In the genomic region with DNA sequence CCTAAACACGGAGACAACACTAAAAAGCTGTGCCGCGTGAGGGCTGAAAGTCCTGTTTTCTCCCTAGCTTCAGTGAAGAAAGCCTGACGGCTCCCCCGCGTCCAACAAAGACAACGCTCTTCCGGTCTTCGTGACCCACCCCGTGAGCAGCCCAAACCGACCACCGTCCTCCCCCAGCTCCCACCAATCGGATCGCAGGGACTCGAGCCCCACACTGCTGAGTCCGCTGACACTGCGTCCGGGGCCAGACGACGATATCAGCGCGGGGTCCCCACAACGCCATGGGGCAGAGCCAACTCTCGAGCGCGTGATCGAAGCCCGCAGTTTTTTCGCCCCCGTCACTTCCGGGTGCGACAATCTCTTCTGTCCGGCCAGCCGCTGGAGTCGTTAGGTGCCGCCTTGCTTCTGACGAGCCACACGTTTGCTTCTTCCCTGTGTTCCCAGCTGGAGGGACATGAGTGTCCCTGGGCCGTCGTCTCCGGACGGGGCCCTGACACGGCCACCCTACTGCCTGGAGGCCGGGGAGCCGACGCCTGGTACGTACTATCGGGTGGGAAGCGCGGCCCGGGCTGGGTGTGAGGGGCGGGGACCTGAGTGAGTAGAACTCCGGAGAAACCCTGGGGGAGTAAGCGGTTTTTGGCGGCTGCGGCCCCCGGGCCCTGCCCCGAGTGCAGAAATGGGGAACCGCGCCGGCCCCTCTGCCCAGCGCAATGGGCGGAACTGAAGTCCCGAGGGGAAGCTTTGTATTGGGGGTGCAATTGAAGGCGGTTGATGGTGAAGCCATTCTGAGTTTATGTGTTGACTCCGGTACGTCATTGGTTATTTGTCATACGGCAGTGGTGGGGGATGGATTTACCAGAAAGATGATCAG, we compare ENCODE assay signal across 8 cellular contexts. TPM values are rescaled to one million over a fixed set of nuclear protein-coding genes. Genes with fewer than 3 reads are reported as not detected.
A peak's percentile ranks its signal among the peaks of the same experiment; 100 is the strongest.
DNase-seq lines count a peak whose midpoint lies in the region; FAIRE-seq and TF ChIP-seq lines count a peak whose summit lies in the region.

A gene with protein sequence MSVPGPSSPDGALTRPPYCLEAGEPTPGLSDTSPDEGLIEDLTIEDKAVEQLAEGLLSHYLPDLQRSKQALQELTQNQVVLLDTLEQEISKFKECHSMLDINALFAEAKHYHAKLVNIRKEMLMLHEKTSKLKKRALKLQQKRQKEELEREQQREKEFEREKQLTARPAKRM (plus strand): TSS at position 390 of the 871 bp plus-strand sequence. CDS start 65 bp downstream, at position 455.

- peaks cover 5% of the 10 kb centered on the region; the same call in 1 of the 2 replicates for H3K79me2 ChIP-seq in H9 (ENCODE audit: insufficient read depth, low read length)

- FAIRE-seq in frontal cortex (lab: Jason Lieb, UNC) = no peak

- H3K18ac ChIP-seq in H9 (ENCODE audit: insufficient read length, low read depth, low read length) (peak within 1 kb of the TSS; percentile 100), neuronal stem cell (ENCODE audit: low read length) (peak within 1 kb of the TSS; percentile 97)

- H2AFZ ChIP-seq in H9 (ENCODE audit: low read length) (no peak within 1 kb of the TSS), neuronal stem cell (ENCODE audit: low read length) (peak within 1 kb of the TSS; percentile 93)

- H3T11ph ChIP-seq in H9 (ENCODE audit: low read length) = peak within 1 kb of the TSS; percentile 97

- H2BK5ac ChIP-seq in H9 (ENCODE audit: insufficient read length, low read length) (peak within 1 kb of the TSS; percentile 98), neuronal stem cell (ENCODE audit: low read length) (no peak within 1 kb of the TSS)

- H4K8ac ChIP-seq in H9 (replicated peaks; ENCODE audit: insufficient read length, low read depth, low read length) (peak within 1 kb of the TSS; percentile 96), neuronal stem cell (ENCODE audit: low read depth, low read length) (no peak within 1 kb of the TSS)

- H3K14ac ChIP-seq in H9 (ENCODE audit: insufficient read depth, low read length) = peak within 1 kb of the TSS; percentile 100
- H3K14ac ChIP-seq in neuronal stem cell (ENCODE audit: low read length) = no peak within 1 kb of the TSS

- H3K4ac ChIP-seq in H9 (ENCODE audit: low read depth, low read length) = peak within 1 kb of the TSS; percentile 83; the same call in 1 of the 2 replicates
- no peak within 1 kb of the TSS for H3K4ac ChIP-seq in neuronal stem cell (ENCODE audit: low read length)

- TF ChIP-seq CTCF in H9 (conservative IDR thresholded peaks at IDR 0.05) = no peak
- TF ChIP-seq CTCF in subcutaneous adipose tissue (IDR thresholded peaks at IDR 0.05; ENCODE audit: low read depth) = no peak

- peaks cover 22 to 23% of the 10 kb centered on the region in 2 experiments for H3K4me1 Mint-ChIP-seq in H9

- in situ Hi-C loops in G401 (cut with HindIII; ENCODE audit: low sequenced_read_pairs) = loop anchor here (10.0 kb wide), 1 partner anchor 72 kb away; no protein-coding TSS in a partner anchor

- H3K36me3 Mint-ChIP-seq in H9 (ENCODE audit: insufficient read depth in 1 of 3, low read depth in 3 of 3) = peaks cover 0 to 3% (median 2%) of the 10 kb centered on the region in 3 experiments; a peak in 1 of 7 replicates

- H3K27ac Mint-ChIP-seq in H9 = peak within 1 kb of the TSS; percentile 100

- peak within 1 kb of the TSS; percentile 96 for H3K9ac ChIP-seq in H9 (ENCODE audit: extremely low read depth, insufficient read length, low read length)
- peak within 1 kb of the TSS; percentile 98 for H3K9ac ChIP-seq in neuronal stem cell (ENCODE audit: low read depth, low read length, poor library complexity)

- peak within 1 kb of the TSS; percentile 86 for H2AK5ac ChIP-seq in H9 (ENCODE audit: insufficient read length, low read length)
- no peak within 1 kb of the TSS for H2AK5ac ChIP-seq in neuronal stem cell (ENCODE audit: low read depth, low read length)

- H3K23ac ChIP-seq in H9 (ENCODE audit: insufficient read length, low read depth, low read length) (peak within 1 kb of the TSS; percentile 87), neuronal stem cell (ENCODE audit: low read depth, low read length, poor library complexity) (peak within 1 kb of the TSS; percentile 95)

- H3K27ac ChIP-seq in H9 (ENCODE audit: insufficient read length, low read depth, low read length) (peak within 1 kb of the TSS; percentile 94), SJSA1 (peak within 1 kb of the TSS; percentile 97), neuronal stem cell (replicated peaks; ENCODE audit: low read length) (peak within 1 kb of the TSS; percentile 96)

- no peaks in the 10 kb centered on the region; a peak in 1 of 5 replicates for H3K9me3 Mint-ChIP-seq in H9

- peaks cover 11% of the 10 kb centered on the region for H3K23me2 ChIP-seq in H9 (ENCODE audit: insufficient read length, low read depth, low read length, poor library complexity, severe bottlenecking)

- H3K27me3 ChIP-seq in H9 (ENCODE audit: insufficient read depth, low read length) (no peaks in the 10 kb centered on the region), MG63 (no peaks in the 10 kb centered on the region), SJSA1 (replicated peaks) (no peaks in the 10 kb centered on the region), neuronal stem cell (ENCODE audit: control insufficient read depth in 3 of 3, insufficient read depth in 3 of 3, low read depth in 1 of 3, low read length in 3 of 3) (no peaks in the 10 kb centered on the region)

- H3K4me2 ChIP-seq in H9 (ENCODE audit: insufficient read depth, insufficient read length, low read length) (peak within 1 kb of the TSS; percentile 98), neuronal stem cell (ENCODE audit: insufficient read depth, low read length, poor library complexity, severe bottlenecking) (peak within 1 kb of the TSS; percentile 44)

- WGBS in H9 (ENCODE audit: extremely low coverage, insufficient read length, low lambda C conversion rate) = no CpG with 5 or more reads among the region's 68 CpGs
- WGBS in neuronal stem cell (ENCODE audit: extremely low coverage in 2 of 2, insufficient read length in 2 of 2, insufficient replicate concordance in 1 of 2), 2 donors = no CpG with 5 or more reads among the region's 68 CpGs

- H3K4me3 Mint-ChIP-seq in H9 = peak within 1 kb of the TSS; percentile 97 to 98

- no peak within 1 kb of the TSS for H2BK20ac ChIP-seq in H9 (ENCODE audit: low read depth, low read length, poor library complexity, severe bottlenecking)

- H2BK12ac ChIP-seq in H9 (ENCODE audit: insufficient read length, low read depth, low read length) (peak within 1 kb of the TSS; percentile 17), neuronal stem cell (ENCODE audit: low read length) (no peak within 1 kb of the TSS)

- H3K9me3 ChIP-seq in H9 (ENCODE audit: control insufficient read depth, low read depth, low read length) (no peaks in the 10 kb centered on the region), MG63 (no peaks in the 10 kb centered on the region), SJSA1 (replicated peaks) (no peaks in the 10 kb centered on the region), neuronal stem cell (replicated peaks in 1 of 2; ENCODE audit: control insufficient read depth in 2 of 2, insufficient read depth in 1 of 2, low read depth in 1 of 2, low read length in 2 of 2) (no peaks in the 10 kb centered on the region)

- peaks cover 2% of the 10 kb centered on the region for H4K20me1 ChIP-seq in H9 (ENCODE audit: control insufficient read depth, insufficient read depth, insufficient read length)

- H3K79me1 ChIP-seq in H9 (ENCODE audit: insufficient read depth, low read depth, low read length, poor library complexity, severe bottlenecking) (peaks cover 7% of the 10 kb centered on the region), neuronal stem cell (ENCODE audit: low read depth, low read length) (no peaks in the 10 kb centered on the region)

- no peak within 1 kb of the TSS for H2BK15ac ChIP-seq in H9 (ENCODE audit: low read depth, low read length)
- H2BK15ac ChIP-seq in neuronal stem cell (ENCODE audit: low read length) = peak within 1 kb of the TSS; percentile 91

- peak within 1 kb of the TSS; percentile 68 for H3K56ac ChIP-seq in H9 (ENCODE audit: insufficient read length, low read depth, low read length)

- H3K36me3 ChIP-seq in MG63 = peaks cover 7% of the 10 kb centered on the region
- H3K36me3 ChIP-seq in SJSA1 = peaks cover 8% of the 10 kb centered on the region
- H3K36me3 ChIP-seq in neuronal stem cell (replicated peaks in 1 of 2; ENCODE audit: control insufficient read depth in 2 of 2, insufficient read depth in 2 of 2, low read length in 2 of 2) = peaks cover 0 to 6% of the 10 kb centered on the region in 2 donors

- H4K5ac ChIP-seq in H9 (ENCODE audit: insufficient read length, low read depth, low read length) = peak within 1 kb of the TSS; percentile 87

- H3K27me3 Mint-ChIP-seq in H9 (ENCODE audit: low read depth) = peaks cover 5% of the 10 kb centered on the region

- DNase-seq in G401 (ENCODE audit: low spot score) (peak; percentile 91), H9 (peak; percentile 93), MG63 (peak; percentile 88), SJSA1 (ENCODE audit: low read depth in 1 of 2, low spot score in 2 of 2) (peak; percentile 90 to 95), frontal cortex (ENCODE audit: low spot score in 2 of 2) (peak; percentile 59 to 73), neuronal stem cell (ENCODE audit: low spot score) (peak; percentile 92)
- DNase-seq in activated naive CD4-positive, alpha-beta T cell treated with Interleukin-2 at 50 U/mL for 16 hours = peak; percentile 89

- peak within 1 kb of the TSS; percentile 99 for H2BK120ac ChIP-seq in H9 (ENCODE audit: low read depth, low read length, poor library complexity, severe bottlenecking)
- peak within 1 kb of the TSS; percentile 30 for H2BK120ac ChIP-seq in neuronal stem cell (ENCODE audit: low read depth, low read length)

- peak within 1 kb of the TSS; percentile 98 for H3K4me3 ChIP-seq in MG63
- peak within 1 kb of the TSS; percentile 67 for H3K4me3 ChIP-seq in SJSA1
- peak within 1 kb of the TSS; percentile 69 to 99 for H3K4me3 ChIP-seq in neuronal stem cell (ENCODE audit: low read length in 2 of 2)

- H4K91ac ChIP-seq in H9 (ENCODE audit: insufficient read length, low read depth, low read length) = peak within 1 kb of the TSS; percentile 27
- H4K91ac ChIP-seq in neuronal stem cell (ENCODE audit: low read depth, low read length, poor library complexity) = no peak within 1 kb of the TSS

- H3K4me1 ChIP-seq in H9 (ENCODE audit: insufficient read depth, low read length) (0 out of 2 replicates have a peak, but pooled peaks cover 3% of the 10 kb centered on the region), SJSA1 (replicated peaks) (peaks cover 27% of the 10 kb centered on the region), neuronal stem cell (ENCODE audit: control insufficient read depth in 2 of 2, insufficient read depth in 1 of 2, low read depth in 1 of 2, low read length in 2 of 2) (peaks cover 7 to 9% of the 10 kb centered on the region in 2 donors)

RNA-seq across cellular contexts. Expression of the gene that starts here (rescaled TPM):
- 53.4 and 114 TPM in 2 replicates for total RNA-seq in G401 (2014; rRNA removed; shearing (Covaris generic))
- total RNA-seq in H9 (2021) (36.9 and 39.7 TPM in 2 replicates), frontal cortex (137 TPM), subcutaneous adipose tissue (100 to 1,000 TPM in 1 of 4 donors, 10 to 100 TPM in 3; 74.1 to 105 (median 86.0) TPM)
- 57.1 and 154 TPM in 2 replicates for total RNA-seq in MG63 (2014; rRNA removed; shearing (Covaris generic); ENCODE audit: low replicate concordance)
- total RNA-seq in SJSA1 (2014; rRNA removed; shearing (Covaris generic)) = 83.1 and 92.2 TPM in 2 replicates
- polyA plus RNA-seq in neuronal stem cell (2013, experiment 1 of 2) = 32.4 TPM
- 32.6 TPM for polyA plus RNA-seq in neuronal stem cell (2013, experiment 2 of 2)

Comparison
In these comparisons a context has a peak if more than half of its experiments do, and no peak if none do; other contexts are left out.
1. Peak in every context shown above with its lines: DNase-seq, H3K4me3 ChIP-seq and H3K27ac ChIP-seq.